ENCODE assay signal across 9 cellular contexts in the genomic region with DNA sequence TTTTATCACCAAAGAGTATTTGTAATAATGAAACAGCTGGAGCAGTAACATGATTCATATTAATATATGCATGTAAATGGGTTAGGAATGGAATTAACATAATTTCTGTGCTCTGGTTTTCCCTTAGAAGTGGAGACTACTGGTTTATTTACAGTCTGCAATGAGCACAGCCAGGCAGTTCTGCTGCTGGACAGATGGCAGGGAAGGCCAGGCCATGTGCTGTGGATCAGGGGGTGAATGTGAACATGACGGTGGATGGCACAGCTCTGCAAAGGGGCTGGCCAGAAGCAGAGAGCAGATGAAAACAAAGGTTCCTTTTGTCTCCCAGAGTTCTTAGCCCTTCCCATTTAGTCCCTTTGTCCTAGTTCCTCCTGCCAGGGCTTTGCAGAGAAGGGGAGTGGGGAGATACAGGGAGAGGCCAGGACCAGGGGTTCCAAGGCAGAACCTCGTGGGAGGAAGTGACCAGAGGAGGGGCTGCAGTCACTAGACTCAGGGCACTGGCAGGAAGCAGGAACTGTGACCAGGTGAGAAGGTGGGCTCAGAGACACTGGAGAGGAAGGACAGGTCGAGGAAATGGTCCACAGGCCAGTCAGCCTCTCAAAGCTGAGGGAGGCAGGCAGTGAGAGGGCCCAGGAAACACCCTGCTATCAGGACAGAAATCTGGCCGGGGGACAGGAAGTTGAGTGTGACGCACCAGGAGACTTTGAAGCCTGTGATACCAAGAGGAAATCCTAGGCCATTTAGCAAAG.
DNase-seq lines count a peak whose midpoint lies in the region; ATAC-seq, FAIRE-seq and TF ChIP-seq lines count a peak whose summit lies in the region.
"Had no signal": no experiment of that assay in that cellular context is flagged by ENCODE, and none has a peak within 500 bp of the region (broad histone marks: within the 10 kb centered on the region; RNA-seq: fewer than 3 reads in every experiment).

No MANE protein-coding gene starts in this region.

- H3K27ac ChIP-seq in OCI-LY7 (ENCODE audit: low read depth, low read length, poor library complexity, severe bottlenecking): no peak overlapping the region

- no peaks in the 10 kb centered on the region for H4K20me1 ChIP-seq in OCI-LY7 (ENCODE audit: insufficient read depth, low read length)

- ATAC-seq in stimulated activated effector memory CD8-positive, alpha-beta T cell treated with anti-CD3 and anti-CD28 coated beads, Interleukin-12 subunit alpha, Interleukin-12 subunit beta, amount 100 ng/mL, for 72 hours: peak; percentile 40

- H3K27me3 Mint-ChIP-seq in chondrocyte (ENCODE audit: low read depth): no peaks in the 10 kb centered on the region

- no peak for FAIRE-seq in urothelium cell line (lab: Jason Lieb, UNC)

- POLR2A ChIA-PET in OCI-LY7 (lab: Charles Lee): no interaction called here

- no peak for TF ChIP-seq CTCF in OCI-LY7 (conservative IDR thresholded peaks at IDR 0.05; ENCODE audit: low read length)
- TF ChIP-seq CTCF in fibroblast of villous mesenchyme (IDR thresholded peaks at IDR 0.05; ENCODE audit: insufficient read depth, low read depth, low read length): no peak
- no peak for TF ChIP-seq CTCF in chondrocyte (IDR thresholded peaks at IDR 0.05)

- H3K27ac Mint-ChIP-seq in stimulated activated effector memory CD8-positive, alpha-beta T cell treated with anti-CD3 and anti-CD28 coated beads, Interleukin-12 subunit alpha, Interleukin-12 subunit beta, amount 100 ng/mL, for 72 hours: no peak overlapping the region
- H3K27ac Mint-ChIP-seq in chondrocyte (ENCODE audit: unreplicated experiment): no peak overlapping the region

- no peak overlapping the region for H2AFZ ChIP-seq in OCI-LY7 (ENCODE audit: low read length)

- H3K36me3 Mint-ChIP-seq in stimulated activated effector memory CD8-positive, alpha-beta T cell treated with anti-CD3 and anti-CD28 coated beads, Interleukin-12 subunit alpha, Interleukin-12 subunit beta, amount 100 ng/mL, for 72 hours: no peaks in the 10 kb centered on the region
- peaks cover 3% of the 10 kb centered on the region for H3K36me3 Mint-ChIP-seq in chondrocyte (ENCODE audit: low read depth)

- no peaks in the 10 kb centered on the region for H3K9me3 ChIP-seq in OCI-LY7 (ENCODE audit: low read length)

- H3K36me3 ChIP-seq in OCI-LY7 (ENCODE audit: insufficient read depth, low read length): no peaks in the 10 kb centered on the region

- peaks cover 9% of the 10 kb centered on the region for H3K4me1 Mint-ChIP-seq in stimulated activated effector memory CD8-positive, alpha-beta T cell treated with anti-CD3 and anti-CD28 coated beads, Interleukin-12 subunit alpha, Interleukin-12 subunit beta, amount 100 ng/mL, for 72 hours
- H3K4me1 Mint-ChIP-seq in chondrocyte (ENCODE audit: low read depth): peaks cover 28% of the 10 kb centered on the region

- H3K9me3 Mint-ChIP-seq in stimulated activated effector memory CD8-positive, alpha-beta T cell treated with anti-CD3 and anti-CD28 coated beads, Interleukin-12 subunit alpha, Interleukin-12 subunit beta, amount 100 ng/mL, for 72 hours: no peaks in the 10 kb centered on the region
- H3K9me3 Mint-ChIP-seq in chondrocyte (ENCODE audit: low read depth): no peaks in the 10 kb centered on the region

- H3K4me1 ChIP-seq in OCI-LY7 (ENCODE audit: insufficient read depth, low read length, poor library complexity, severe bottlenecking): no peaks in the 10 kb centered on the region

- H3K9me2 ChIP-seq in OCI-LY7 (ENCODE audit: insufficient read depth, low read length): no peaks in the 10 kb centered on the region

- no TSS peak for BruUV-seq in OCI-LY7 (replicated peaks; lab: Mats Ljungman, UMichigan)

- intact Hi-C loops in OCI-LY7 (cut with micrococcal nuclease; ENCODE audit: unreplicated experiment): no loop called here

- no peak overlapping the region for H3K4me2 ChIP-seq in OCI-LY7 (ENCODE audit: low read length)

- CTCF ChIA-PET in OCI-LY7 (lab: Charles Lee; ENCODE audit: unreplicated experiment): no interaction called here

- H3K4me3 ChIP-seq in OCI-LY7 (ENCODE audit: low read depth, low read length, poor library complexity, severe bottlenecking): no peak overlapping the region
- no peak overlapping the region for H3K4me3 ChIP-seq in fibroblast of villous mesenchyme (ENCODE audit: low read depth, low read length)

- DNase-seq in activated CD4-positive, alpha-beta T cell treated with anti-CD3 and anti-CD28 coated beads for 48 hours: peak; percentile 23
- DNase-seq in activated CD4-positive, alpha-beta T cell treated with anti-CD3 and anti-CD28 coated beads for 4 hours: no peak
- DNase-seq in OCI-LY7 (ENCODE audit: low spot score): peak; percentile 9
- DNase-seq in fibroblast of villous mesenchyme (ENCODE audit: low read depth): peak; percentile 13
- DNase-seq in stimulated activated effector memory CD8-positive, alpha-beta T cell treated with anti-CD3 and anti-CD28 coated beads, Interleukin-12 subunit alpha, Interleukin-12 subunit beta, amount 100 ng/mL, for 72 hours (ENCODE audit: low spot score in 2 of 2): no peak
- DNase-seq in chondrocyte (ENCODE audit: low spot score): no peak
- no peak for DNase-seq in NCI-H2227 (lab: John Stamatoyannopoulos, UW; ENCODE audit: unreplicated experiment)
- no peak for DNase-seq in urothelium cell line (ENCODE audit: low spot score)
- DNase-seq: NCI-H1930 had no signal

- H3K4me3 Mint-ChIP-seq in stimulated activated effector memory CD8-positive, alpha-beta T cell treated with anti-CD3 and anti-CD28 coated beads, Interleukin-12 subunit alpha, Interleukin-12 subunit beta, amount 100 ng/mL, for 72 hours: no peak overlapping the region
- no peak overlapping the region for H3K4me3 Mint-ChIP-seq in chondrocyte (ENCODE audit: unreplicated experiment)

- H3K79me2 ChIP-seq in OCI-LY7 (ENCODE audit: insufficient read depth, low read depth, low read length): no peaks in the 10 kb centered on the region

Comparison
In these comparisons a context has a peak if more than half of its experiments do, and no peak if none do; other contexts are left out.
1. DNase-seq: peak in activated CD4-positive, alpha-beta T cell treated with anti-CD3 and anti-CD28 coated beads for 48 hours (single experiment), OCI-LY7 (single experiment) and fibroblast of villous mesenchyme (single experiment); none in activated CD4-positive, alpha-beta T cell treated with anti-CD3 and anti-CD28 coated beads for 4 hours (0 of 2), stimulated activated effector memory CD8-positive, alpha-beta T cell treated with anti-CD3 and anti-CD28 coated beads, Interleukin-12 subunit alpha, Interleukin-12 subunit beta, amount 100 ng/mL, for 72 hours (0 of 2), chondrocyte (single experiment), NCI-H2227 (single experiment) and urothelium cell line (single experiment).